ENCODE assay signal across 8 cellular contexts in genomic region chr5:177943805-177944736, GRCh38. TPM values are rescaled to one million over a fixed set of nuclear protein-coding genes. Genes with fewer than 3 reads are reported as not detected.
A peak's percentile ranks its signal among the peaks of the same experiment; 100 is the strongest.
DNase-seq lines count a peak whose midpoint lies in the region; ATAC-seq and TF ChIP-seq lines count a peak whose summit lies in the region.
"Not testable (repeated sequence)": the region's sequence is repeated elsewhere in the genome, so short reads cannot be mapped to it uniquely, and the experiment has no call there.

No MANE protein-coding gene starts in this region.

- not testable (repeated sequence) for H3K36me3 Mint-ChIP-seq in activated CD8-positive, alpha-beta T cell treated with anti-CD3 and anti-CD28 coated beads for 36 hours (ENCODE audit: low read depth)

- not testable (repeated sequence) for TF ChIP-seq POLR2A in breast epithelium (IDR thresholded peaks at IDR 0.05)

- peak overlapping the region; percentile 34 for H3K27ac Mint-ChIP-seq in activated CD8-positive, alpha-beta T cell treated with anti-CD3 and anti-CD28 coated beads for 36 hours

- POLR2A ChIA-PET in activated CD8-positive, alpha-beta T cell treated with anti-CD3 and anti-CD28 coated beads for 36 hours (lab: Charles Lee) = not testable (repeated sequence)

- ATAC-seq in activated CD8-positive, alpha-beta T cell treated with anti-CD3 and anti-CD28 coated beads for 36 hours = peak; percentile 71

- not testable (repeated sequence) for H3K4me1 ChIP-seq in breast epithelium; right atrium auricular region; rectal smooth muscle tissue (ENCODE audit: control insufficient read depth, insufficient read depth, low read length); tibial artery

- DNase-seq in G401 (ENCODE audit: low spot score) = peak; percentile 58
- DNase-seq in H7 = peak; percentile 31
- DNase-seq in NCI-H69 (lab: John Stamatoyannopoulos, UW) = peak; percentile 18
- DNase-seq in activated CD8-positive, alpha-beta T cell treated with anti-CD3 and anti-CD28 coated beads for 36 hours = peak; percentile 68
- not testable (repeated sequence) for DNase-seq in breast epithelium (ENCODE audit: low spot score in 2 of 2); right atrium auricular region (ENCODE audit: low spot score); tibial artery

- H3K4me1 Mint-ChIP-seq in activated CD8-positive, alpha-beta T cell treated with anti-CD3 and anti-CD28 coated beads for 36 hours (ENCODE audit: low read depth) = not testable (repeated sequence)

- H3K27me3 Mint-ChIP-seq in activated CD8-positive, alpha-beta T cell treated with anti-CD3 and anti-CD28 coated beads for 36 hours = not testable (repeated sequence)

- in situ Hi-C loops in G401 (cut with HindIII; ENCODE audit: low sequenced_read_pairs) = not testable (repeated sequence)

- H3K27ac ChIP-seq in breast epithelium; right atrium auricular region; rectal smooth muscle tissue (ENCODE audit: low read depth, low read length); tibial artery: not testable (repeated sequence)

- H3K9me3 Mint-ChIP-seq in activated CD8-positive, alpha-beta T cell treated with anti-CD3 and anti-CD28 coated beads for 36 hours = not testable (repeated sequence)

- not testable (repeated sequence) for H3K36me3 ChIP-seq in H7 (replicated peaks; ENCODE audit: control insufficient read depth, insufficient read depth, low read length); breast epithelium; right atrium auricular region; rectal smooth muscle tissue (ENCODE audit: control insufficient read depth, insufficient read depth, low read length); tibial artery

- H3K4me3 Mint-ChIP-seq in activated CD8-positive, alpha-beta T cell treated with anti-CD3 and anti-CD28 coated beads for 36 hours = peak overlapping the region; percentile 75

- not testable (repeated sequence) for TF ChIP-seq CTCF in activated CD8-positive, alpha-beta T cell treated with anti-CD3 and anti-CD28 coated beads for 36 hours (IDR thresholded peaks at IDR 0.05); breast epithelium (IDR thresholded peaks at IDR 0.05); right atrium auricular region (IDR thresholded peaks at IDR 0.05); tibial artery (IDR thresholded peaks at IDR 0.05)

- H3K27me3 ChIP-seq in H7 (ENCODE audit: control insufficient read depth, insufficient read depth, low read length); breast epithelium; right atrium auricular region; rectal smooth muscle tissue (ENCODE audit: control insufficient read depth, insufficient read depth, low read length); tibial artery: not testable (repeated sequence)

- not testable (repeated sequence) for H3K4me3 ChIP-seq in H7 (ENCODE audit: insufficient read depth, low read depth, low read length)
- H3K4me3 ChIP-seq in breast epithelium (peak overlapping the region; percentile 33 to 62 (median 49)), right atrium auricular region (peak overlapping the region; percentile 9 to 44), rectal smooth muscle tissue (ENCODE audit: low read length) (peak overlapping the region; percentile 55), tibial artery (peak overlapping the region; percentile 29 to 46)

- CTCF ChIA-PET in activated CD8-positive, alpha-beta T cell treated with anti-CD3 and anti-CD28 coated beads for 36 hours (lab: Charles Lee) = not testable (repeated sequence)

- not testable (repeated sequence) for H3K9me3 ChIP-seq in breast epithelium, right atrium auricular region, tibial artery

- intact Hi-C loops in activated CD8-positive, alpha-beta T cell treated with anti-CD3 and anti-CD28 coated beads for 36 hours (cut with micrococcal nuclease); breast epithelium (cut with DNase I; ENCODE audit: low total_unique reads); tibial artery (cut with DNase I; ENCODE audit: low total_unique reads): not testable (repeated sequence)

- not testable (repeated sequence) for H3K9ac ChIP-seq in rectal smooth muscle tissue (ENCODE audit: low read length)

RNA-seq across cellular contexts. Expression of gene PROP1, which starts 52.0 kb away (rescaled TPM):
- total RNA-seq in G401 (2014; rRNA removed; shearing (Covaris generic)) = not detected in 2 replicates
- total RNA-seq in H7 (2014; rRNA removed; shearing (Covaris generic)) = not detected in 2 replicates
- not detected for total RNA-seq in activated CD8-positive, alpha-beta T cell treated with anti-CD3 and anti-CD28 coated beads for 36 hours
- total RNA-seq in breast epithelium (not detected), right atrium auricular region (not detected)
